27 cellular contexts compared by ENCODE assay signal in genomic region chr18:44143054-44143453, GRCh38.
"Had no signal": no experiment of that assay in that cellular context is flagged by ENCODE, and none has a peak within 500 bp of the region (broad histone marks: within the 10 kb centered on the region; RNA-seq: fewer than 3 reads in every experiment).

No MANE protein-coding gene starts in this region.

- H3K9me3 Mint-ChIP-seq: activated naive CD4-positive, alpha-beta T cell treated with anti-CD3 and anti-CD28 coated beads, Interleukin-2, amount 50 U/mL, for 72 hours; activated naive CD8-positive, alpha-beta T cell treated with anti-CD3 and anti-CD28 coated beads, Interleukin-2, amount 50 U/mL, for 24 hours; activated T-cell treated with anti-CD3 and anti-CD28 coated beads, Interleukin-2, amount 50 U/mL, for 4 hours; WTC11 had no signal

- H3K27ac Mint-ChIP-seq: activated CD8-positive, alpha-beta memory T cell treated with anti-CD3 and anti-CD28 coated beads, Interleukin-2, amount 10 ng/mL, durations not matched to agents 7 days and 5 days; activated naive CD4-positive, alpha-beta T cell treated with anti-CD3 and anti-CD28 coated beads, Interleukin-2, amount 50 U/mL, for 72 hours; activated naive CD8-positive, alpha-beta T cell treated with anti-CD3 and anti-CD28 coated beads, Interleukin-2, amount 50 U/mL, for 24 hours; T-helper 17 cell; WTC11 had no signal

- H3K4me3 Mint-ChIP-seq: activated CD8-positive, alpha-beta memory T cell treated with anti-CD3 and anti-CD28 coated beads, Interleukin-2, amount 10 ng/mL, durations not matched to agents 7 days and 5 days; activated naive CD8-positive, alpha-beta T cell treated with anti-CD3 and anti-CD28 coated beads, Interleukin-2, amount 50 U/mL, for 24 hours; activated T-cell treated with anti-CD3 and anti-CD28 coated beads, Interleukin-2, amount 50 U/mL, for 4 hours; T-helper 17 cell; WTC11 had no signal

- H3K4me1 Mint-ChIP-seq: activated CD8-positive, alpha-beta memory T cell treated with anti-CD3 and anti-CD28 coated beads, Interleukin-2, amount 10 ng/mL, durations not matched to agents 7 days and 5 days; activated naive CD8-positive, alpha-beta T cell treated with anti-CD3 and anti-CD28 coated beads, Interleukin-2, amount 50 U/mL, for 24 hours; T-helper 17 cell; WTC11 had no signal

- DNase-seq: activated CD4-positive, alpha-beta T cell treated with anti-CD3 and anti-CD28 coated beads for 48 hours; activated CD4-positive, alpha-beta T cell treated with anti-CD3 and anti-CD28 coated beads, Interleukin-2, amount 50 U/mL, for 4 hours; activated CD4-positive, CD25-positive, alpha-beta regulatory T cell treated with anti-CD3 and anti-CD28 coated beads, Interleukin-2, amount 50 U/mL, for 72 hours; activated CD8-positive, alpha-beta memory T cell treated with anti-CD3 and anti-CD28 coated beads, Interleukin-2, amount 10 ng/mL, durations not matched to agents 7 days and 5 days; activated effector memory CD4-positive, alpha-beta T cell treated with anti-CD3 and anti-CD28 coated beads, Interleukin-2, amount 50 U/mL, for 16 hours; activated naive CD4-positive, alpha-beta T cell treated with Interleukin-2 at 50 U/mL for 16 hours; activated naive CD8-positive, alpha-beta T cell treated with anti-CD3 and anti-CD28 coated beads, Interleukin-2, amount 50 U/mL, for 24 hours; activated T-cell treated with anti-CD3 and anti-CD28 coated beads, Interleukin-2, amount 50 U/mL, for 4 hours; amygdala; brain microvascular endothelial cell; Karpas-422; NCI-H1105 treated with DMSO at 0.1 percent for 48 hours; NCI-H1436 treated with DMSO at 0.1 percent for 48 hours; NCI-H187; NCI-H2081; NCI-H2227 treated with DMSO at 0.1 percent for 48 hours; NCI-H510A; NCI-H526 treated with DMSO at 0.1 percent for 48 hours; NCI-H82; Right ventricle myocardium superior; SJCRH30; T-helper 17 cell; T-helper 9 cell had no signal

- ATAC-seq: activated CD8-positive, alpha-beta memory T cell treated with anti-CD3 and anti-CD28 coated beads, Interleukin-2, amount 10 ng/mL, durations not matched to agents 7 days and 5 days; activated naive CD4-positive, alpha-beta T cell treated with anti-CD3 and anti-CD28 coated beads, Interleukin-2, amount 50 U/mL, for 72 hours; activated naive CD8-positive, alpha-beta T cell treated with anti-CD3 and anti-CD28 coated beads, Interleukin-2, amount 50 U/mL, for 24 hours; activated T-cell treated with anti-CD3 and anti-CD28 coated beads, Interleukin-2, amount 50 U/mL, for 4 hours; K562; T-helper 17 cell; WTC11 had no signal

- H3K4me1 ChIP-seq: SJCRH30 had no signal

- H3K36me3 Mint-ChIP-seq: activated CD8-positive, alpha-beta memory T cell treated with anti-CD3 and anti-CD28 coated beads, Interleukin-2, amount 10 ng/mL, durations not matched to agents 7 days and 5 days; activated naive CD4-positive, alpha-beta T cell treated with anti-CD3 and anti-CD28 coated beads, Interleukin-2, amount 50 U/mL, for 72 hours; WTC11 had no signal

- H3K27me3 Mint-ChIP-seq: activated CD8-positive, alpha-beta memory T cell treated with anti-CD3 and anti-CD28 coated beads, Interleukin-2, amount 10 ng/mL, durations not matched to agents 7 days and 5 days; activated naive CD8-positive, alpha-beta T cell treated with anti-CD3 and anti-CD28 coated beads, Interleukin-2, amount 50 U/mL, for 24 hours; T-helper 17 cell had no signal

- H3K4me3 ChIP-seq: cardiac muscle cell, K562, SJCRH30 had no signal

- H3K36me3 ChIP-seq: brain microvascular endothelial cell, cardiac muscle cell, SJCRH30 had no signal

- H3K9me3 ChIP-seq: SJCRH30 had no signal

- H3K27me3 ChIP-seq: brain microvascular endothelial cell, cardiac muscle cell, SJCRH30 had no signal
